In genomic region chr9:120712539-120713031, GRCh38 we compare ENCODE assay signal across 7 cellular contexts. TPM values are rescaled to one million over a fixed set of nuclear protein-coding genes. Genes with fewer than 3 reads are reported as not detected.
DNase-seq lines count a peak whose midpoint lies in the region; ATAC-seq and TF ChIP-seq lines count a peak whose summit lies in the region.

No MANE protein-coding gene starts in this region.

- POLR2A ChIA-PET in activated B cell treated with CpG ODN at 0.5 μM for 24 hours (lab: Charles Lee), result interaction anchor here (0.5 to 2.0 kb wide), 2 partner anchors 31 to 81 kb away, joined by 4 to 15 read pairs; partner anchors contain the start of gene FBXW2

- peak overlapping the region; percentile 88 for H3K4me3 Mint-ChIP-seq in HFFc6
- H3K4me3 Mint-ChIP-seq in activated B cell treated with CpG ODN at 0.5 μM for 24 hours, result peak overlapping the region; percentile 90
- peak overlapping the region; percentile 83 to 93 (median 87) for H3K4me3 Mint-ChIP-seq in immature natural killer cell
- peak overlapping the region; percentile 92 for H3K4me3 Mint-ChIP-seq in stimulated activated effector memory CD8-positive, alpha-beta T cell treated with anti-CD3 and anti-CD28 coated beads, Interleukin-12 subunit alpha, Interleukin-12 subunit beta, amount 100 ng/mL, for 72 hours

- H3K4me1 Mint-ChIP-seq in HFFc6 (ENCODE audit: low read depth) (peaks cover 60% of the 10 kb centered on the region), activated B cell treated with CpG ODN at 0.5 μM for 24 hours (peaks cover 40% of the 10 kb centered on the region), immature natural killer cell (peaks cover 44 to 52% of the 10 kb centered on the region in 2 donors)
- peaks cover 30% of the 10 kb centered on the region for H3K4me1 Mint-ChIP-seq in stimulated activated effector memory CD8-positive, alpha-beta T cell treated with anti-CD3 and anti-CD28 coated beads, Interleukin-12 subunit alpha, Interleukin-12 subunit beta, amount 100 ng/mL, for 72 hours

- intact Hi-C loops in activated B cell treated with CpG ODN at 0.5 μM for 24 hours (cut with micrococcal nuclease), result loop anchor here (5.0 kb wide), 3 partner anchors 80 to 490 kb away; partner anchors contain the start of genes FBXW2 and RAB14

- ATAC-seq in activated B cell treated with CpG ODN at 0.5 μM for 24 hours (ENCODE audit: low read depth) (no peak), HG02678 (IDR thresholded peaks at IDR 0.05; ENCODE audit: unreplicated experiment) (no peak)
- ATAC-seq in stimulated activated effector memory CD8-positive, alpha-beta T cell treated with anti-CD3 and anti-CD28 coated beads, Interleukin-12 subunit alpha, Interleukin-12 subunit beta, amount 100 ng/mL, for 72 hours, result no peak

- peak overlapping the region; percentile 20; the same call in 1 of the 2 replicates for H3K27ac Mint-ChIP-seq in HFFc6
- peak overlapping the region; percentile 86 for H3K27ac Mint-ChIP-seq in activated B cell treated with CpG ODN at 0.5 μM for 24 hours
- peak overlapping the region; percentile 86 to 94 (median 91) for H3K27ac Mint-ChIP-seq in immature natural killer cell
- peak overlapping the region; percentile 88 for H3K27ac Mint-ChIP-seq in stimulated activated effector memory CD8-positive, alpha-beta T cell treated with anti-CD3 and anti-CD28 coated beads, Interleukin-12 subunit alpha, Interleukin-12 subunit beta, amount 100 ng/mL, for 72 hours

- H3K36me3 Mint-ChIP-seq in HFFc6 (ENCODE audit: low read depth) (peaks cover 6% of the 10 kb centered on the region; the same call in 1 of the 2 replicates), activated B cell treated with CpG ODN at 0.5 μM for 24 hours (ENCODE audit: low read depth) (peaks cover 6% of the 10 kb centered on the region), immature natural killer cell (no peaks in the 10 kb centered on the region)
- peaks cover 7% of the 10 kb centered on the region for H3K36me3 Mint-ChIP-seq in stimulated activated effector memory CD8-positive, alpha-beta T cell treated with anti-CD3 and anti-CD28 coated beads, Interleukin-12 subunit alpha, Interleukin-12 subunit beta, amount 100 ng/mL, for 72 hours

- DNase-seq in HFFc6 (no peak), activated B cell treated with CpG ODN at 0.5 μM for 24 hours (no peak), immature natural killer cell (peak in 1 of 3 donors; percentile 2), NOMO-1 (lab: John Stamatoyannopoulos, UW; ENCODE audit: unreplicated experiment in 2 of 2) (no peak), EL (no peak)
- DNase-seq in stimulated activated effector memory CD8-positive, alpha-beta T cell treated with anti-CD3 and anti-CD28 coated beads, Interleukin-12 subunit alpha, Interleukin-12 subunit beta, amount 100 ng/mL, for 72 hours (ENCODE audit: low spot score in 2 of 2), result no peak

- no peaks in the 10 kb centered on the region for H3K9me3 Mint-ChIP-seq in HFFc6
- no peaks in the 10 kb centered on the region for H3K9me3 Mint-ChIP-seq in activated B cell treated with CpG ODN at 0.5 μM for 24 hours
- H3K9me3 Mint-ChIP-seq in immature natural killer cell, result no peaks in the 10 kb centered on the region
- no peaks in the 10 kb centered on the region for H3K9me3 Mint-ChIP-seq in stimulated activated effector memory CD8-positive, alpha-beta T cell treated with anti-CD3 and anti-CD28 coated beads, Interleukin-12 subunit alpha, Interleukin-12 subunit beta, amount 100 ng/mL, for 72 hours

- CTCF ChIA-PET in activated B cell treated with CpG ODN at 0.5 μM for 24 hours (lab: Charles Lee), result interaction anchor here (1.5 kb wide), 1 partner anchor 93 kb away, joined by 10 read pairs; no protein-coding TSS in a partner anchor

- H3K27me3 Mint-ChIP-seq in HFFc6 (ENCODE audit: insufficient read depth), result no peaks in the 10 kb centered on the region; the same call in 1 of the 2 replicates
- no peaks in the 10 kb centered on the region for H3K27me3 Mint-ChIP-seq in activated B cell treated with CpG ODN at 0.5 μM for 24 hours
- peaks cover 3 to 10% (median 5%) of the 10 kb centered on the region in 3 donors for H3K27me3 Mint-ChIP-seq in immature natural killer cell (ENCODE audit: low read depth in 3 of 3)

- TF ChIP-seq CTCF in HFFc6 (IDR thresholded peaks at IDR 0.05), result no peak
- no peak for TF ChIP-seq CTCF in activated B cell treated with CpG ODN at 0.5 μM for 24 hours (IDR thresholded peaks at IDR 0.05)

RNA-seq across cellular contexts. Expression of gene MEGF9, which starts 1.7 kb away (rescaled TPM):
- 1 to 10 TPM; 5.1 to 9.8 (median 8.8) TPM for total RNA-seq in HFFc6 (2021; fragmentation: NEBNext Ultra II Directional; extraction: Animal tissue kit (Norgen Biotek cat#: 25700))
- 8.5 and 9.0 TPM in 2 replicates for total RNA-seq in activated B cell treated with CpG ODN at 0.5 μM for 24 hours
- 10 to 100 TPM; 10.0 to 13.3 (median 11.2) TPM for polyA plus RNA-seq in immature natural killer cell

Comparison
In these comparisons a context has a peak if more than half of its experiments do, and no peak if none do; other contexts are left out.
1. H3K27ac Mint-ChIP-seq: peak in every context shown above with its lines; median percentile 91 in immature natural killer cell; 88 in stimulated activated effector memory CD8-positive, alpha-beta T cell treated with anti-CD3 and anti-CD28 coated beads, Interleukin-12 subunit alpha, Interleukin-12 subunit beta, amount 100 ng/mL, for 72 hours; 86 in activated B cell treated with CpG ODN at 0.5 μM for 24 hours; 20 in HFFc6.